ENCODE assay signal across 9 cellular contexts in the genomic region with DNA sequence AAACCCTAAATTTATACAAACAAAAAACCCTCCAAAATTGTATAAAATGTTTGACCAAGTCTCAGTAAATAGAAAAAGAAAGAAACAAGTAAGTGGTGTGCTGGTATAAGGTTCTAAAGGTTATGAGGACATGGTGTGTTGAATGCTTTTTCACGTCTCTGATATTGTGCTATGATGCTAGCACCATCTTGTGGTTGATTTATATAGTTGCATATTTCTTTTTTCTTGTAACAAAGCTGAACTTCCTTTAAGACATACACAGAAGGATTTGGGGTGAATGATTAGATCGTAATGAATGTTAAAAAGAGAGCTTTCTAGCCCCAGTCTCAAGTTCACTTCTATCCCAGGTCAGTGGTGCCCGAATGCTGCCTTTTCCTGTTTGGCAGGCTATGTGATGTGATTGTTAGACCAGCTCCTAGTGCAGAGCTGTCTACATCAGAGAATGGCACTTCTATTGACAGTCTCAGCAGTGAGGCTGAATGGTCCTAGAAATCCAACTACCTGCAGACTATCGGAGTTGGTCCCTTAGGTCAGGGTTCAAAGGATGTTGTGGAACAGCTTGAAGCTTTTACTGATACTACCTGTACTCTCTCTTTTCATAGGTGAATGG. TPM values are rescaled to one million over a fixed set of nuclear protein-coding genes. Genes with fewer than 3 reads are reported as not detected.
DNase-seq lines count a peak whose midpoint lies in the region; ATAC-seq and TF ChIP-seq lines count a peak whose summit lies in the region.
"Had no signal": no experiment of that assay in that cellular context is flagged by ENCODE, and none has a peak within 500 bp of the region (broad histone marks: within the 10 kb centered on the region; RNA-seq: fewer than 3 reads in every experiment).

No MANE protein-coding gene starts in this region.

- CTCF ChIA-PET in activated naive CD4-positive, alpha-beta T cell treated with anti-CD3 and anti-CD28 coated beads, Interleukin-2, amount 10 ng/mL, durations not matched to agents 7 days and 5 days (lab: Charles Lee) = interaction anchor here (0.6 to 2.8 kb wide), 29 partner anchors 8 to 1091 kb away, joined by 3 to 18 read pairs (median 4); no protein-coding TSS in a partner anchor
- CTCF ChIA-PET in WTC11 (lab: Charles Lee) = interaction anchor here (0.6 to 2.3 kb wide), 53 partner anchors 9 to 1091 kb away, joined by 3 to 17 read pairs (median 4); a partner anchor contains a TSS

- no peaks in the 10 kb centered on the region for H3K9me3 ChIP-seq in H9 (ENCODE audit: control insufficient read depth, low read depth, low read length)

- DNase-seq in activated naive CD4-positive, alpha-beta T cell treated with anti-CD3 and anti-CD28 coated beads, Interleukin-2, amount 50 U/mL, for 72 hours (ENCODE audit: low spot score in 2 of 2) = no peak
- DNase-seq in activated naive CD4-positive, alpha-beta T cell treated with anti-CD3 and anti-CD28 coated beads, Interleukin-2, amount 10 ng/mL, durations not matched to agents 7 days and 5 days = no peak
- no peak for DNase-seq in H9
- peak; percentile 70 for DNase-seq in NB4 (ENCODE audit: low read depth)
- DNase-seq in WTC11 (ENCODE audit: low spot score) = no peak
- DNase-seq in glutamatergic neuron = no peak
- DNase-seq in retinal pigment epithelial cell (ENCODE audit: low read depth) = no peak

- no peak overlapping the region for H4K91ac ChIP-seq in H9 (ENCODE audit: insufficient read length, low read depth, low read length)

- no peak overlapping the region for H2AK5ac ChIP-seq in H9 (ENCODE audit: insufficient read length, low read length)

- H2BK5ac ChIP-seq in H9 (ENCODE audit: insufficient read length, low read length) = no peak overlapping the region

- H3K79me2 ChIP-seq in H9 (ENCODE audit: insufficient read depth, low read length) = no peaks in the 10 kb centered on the region

- no CpG with 5 or more reads among the region's 4 CpGs for WGBS in H9 (ENCODE audit: extremely low coverage, insufficient read length, low lambda C conversion rate)

- H2BK120ac ChIP-seq in H9 (ENCODE audit: low read depth, low read length, poor library complexity, severe bottlenecking) = no peak overlapping the region

- no peak overlapping the region for H3K27ac ChIP-seq in H9 (ENCODE audit: insufficient read length, low read depth, low read length)

- H3K4me1 Mint-ChIP-seq in activated naive CD4-positive, alpha-beta T cell treated with anti-CD3 and anti-CD28 coated beads, Interleukin-2, amount 10 ng/mL, durations not matched to agents 7 days and 5 days = no peaks in the 10 kb centered on the region
- peaks cover 9% of the 10 kb centered on the region in 2 experiments for H3K4me1 Mint-ChIP-seq in H9
- H3K4me1 Mint-ChIP-seq in WTC11 = peaks cover 17% of the 10 kb centered on the region
- no peaks in the 10 kb centered on the region for H3K4me1 Mint-ChIP-seq in glutamatergic neuron (ENCODE audit: low read depth, unreplicated experiment)

- H3K23ac ChIP-seq in H9 (ENCODE audit: insufficient read length, low read depth, low read length) = no peak overlapping the region

- POLR2A ChIA-PET in WTC11 (lab: Charles Lee) = interaction anchor here (0.7 kb wide), 1 partner anchor 11 kb away, joined by 5 read pairs; no protein-coding TSS in a partner anchor

- no peak for TF ChIP-seq POLR2A in NB4 (IDR thresholded peaks at IDR 0.05; ENCODE audit: extremely low read depth, insufficient read length)

- H2BK15ac ChIP-seq in H9 (ENCODE audit: low read depth, low read length) = no peak overlapping the region

- no peak overlapping the region for H3K27ac Mint-ChIP-seq in activated naive CD4-positive, alpha-beta T cell treated with anti-CD3 and anti-CD28 coated beads, Interleukin-2, amount 50 U/mL, for 72 hours
- no peak overlapping the region for H3K27ac Mint-ChIP-seq in activated naive CD4-positive, alpha-beta T cell treated with anti-CD3 and anti-CD28 coated beads, Interleukin-2, amount 10 ng/mL, durations not matched to agents 7 days and 5 days
- H3K27ac Mint-ChIP-seq in H9 (0 out of 7 replicates have a peak overlapping the region, but pooled peaks of 1 of the 3 experiments have one; percentile 29), WTC11 (peak overlapping the region; percentile 14; the same call in 1 of the 2 replicates), glutamatergic neuron (ENCODE audit: unreplicated experiment) (no peak overlapping the region)
- H3K27ac Mint-ChIP-seq: dendritic cell treated with granulocyte-macrophage colony-stimulating factor and Interleukin-4, amounts not matched to agents 40 ng/mL and 50 ng/mL, for 4 days had no signal

- no peaks in the 10 kb centered on the region for H4K20me1 ChIP-seq in H9 (ENCODE audit: control insufficient read depth, insufficient read depth, insufficient read length)

- H3K56ac ChIP-seq in H9 (ENCODE audit: insufficient read length, low read depth, low read length) = no peak overlapping the region

- no peak overlapping the region for H3K14ac ChIP-seq in H9 (ENCODE audit: insufficient read depth, low read length)

- H3K27me3 ChIP-seq in H9 (ENCODE audit: insufficient read depth, low read length) = no peaks in the 10 kb centered on the region

- H3K4me2 ChIP-seq in H9 (ENCODE audit: insufficient read depth, insufficient read length, low read length) = no peak overlapping the region

- H4K5ac ChIP-seq in H9 (ENCODE audit: insufficient read length, low read depth, low read length) = no peak overlapping the region

- H3K23me2 ChIP-seq in H9 (ENCODE audit: insufficient read length, low read depth, low read length, poor library complexity, severe bottlenecking) = no peaks in the 10 kb centered on the region

- H3K4ac ChIP-seq in H9 (ENCODE audit: low read depth, low read length) = no peak overlapping the region

- no peaks in the 10 kb centered on the region for H3K36me3 Mint-ChIP-seq in activated naive CD4-positive, alpha-beta T cell treated with anti-CD3 and anti-CD28 coated beads, Interleukin-2, amount 50 U/mL, for 72 hours
- H3K36me3 Mint-ChIP-seq in activated naive CD4-positive, alpha-beta T cell treated with anti-CD3 and anti-CD28 coated beads, Interleukin-2, amount 10 ng/mL, durations not matched to agents 7 days and 5 days = peaks cover 3% of the 10 kb centered on the region
- H3K36me3 Mint-ChIP-seq in H9 (ENCODE audit: insufficient read depth in 1 of 3, low read depth in 3 of 3) (peaks cover 0 to 11% (median 0%) of the 10 kb centered on the region in 3 experiments; a peak in 4 of 7 replicates), WTC11 (peaks cover 3% of the 10 kb centered on the region; the same call in 1 of the 2 replicates), glutamatergic neuron (ENCODE audit: unreplicated experiment) (no peaks in the 10 kb centered on the region)

- H2AFZ ChIP-seq in H9 (ENCODE audit: low read length) = no peak overlapping the region

- no peak overlapping the region for H2BK12ac ChIP-seq in H9 (ENCODE audit: insufficient read length, low read depth, low read length)

- no peaks in the 10 kb centered on the region for H3K27me3 Mint-ChIP-seq in activated naive CD4-positive, alpha-beta T cell treated with anti-CD3 and anti-CD28 coated beads, Interleukin-2, amount 10 ng/mL, durations not matched to agents 7 days and 5 days
- H3K27me3 Mint-ChIP-seq in H9 (ENCODE audit: low read depth) (no peaks in the 10 kb centered on the region), WTC11 (ENCODE audit: low read depth) (no peaks in the 10 kb centered on the region), glutamatergic neuron (ENCODE audit: unreplicated experiment) (no peaks in the 10 kb centered on the region)
- H3K27me3 Mint-ChIP-seq: dendritic cell treated with granulocyte-macrophage colony-stimulating factor and Interleukin-4, amounts not matched to agents 40 ng/mL and 50 ng/mL, for 4 days had no signal

- no peak overlapping the region for H3K9ac ChIP-seq in H9 (ENCODE audit: extremely low read depth, insufficient read length, low read length)

- H3K4me3 ChIP-seq in NB4 (ENCODE audit: low read depth, low read length) = no peak overlapping the region
- H3K4me3 ChIP-seq in retinal pigment epithelial cell (ENCODE audit: low read length) = no peak overlapping the region

- H3K4me3 Mint-ChIP-seq in activated naive CD4-positive, alpha-beta T cell treated with anti-CD3 and anti-CD28 coated beads, Interleukin-2, amount 10 ng/mL, durations not matched to agents 7 days and 5 days = no peak overlapping the region
- H3K4me3 Mint-ChIP-seq in H9 = no peak overlapping the region
- no peak overlapping the region for H3K4me3 Mint-ChIP-seq in WTC11
- no peak overlapping the region for H3K4me3 Mint-ChIP-seq in glutamatergic neuron (ENCODE audit: unreplicated experiment)
- H3K4me3 Mint-ChIP-seq: dendritic cell treated with granulocyte-macrophage colony-stimulating factor and Interleukin-4, amounts not matched to agents 40 ng/mL and 50 ng/mL, for 4 days had no signal

- TF ChIP-seq CTCF in H9 (conservative IDR thresholded peaks at IDR 0.05) = peak; percentile 81
- peak; percentile 42 for TF ChIP-seq CTCF in NB4 (IDR thresholded peaks at IDR 0.05; ENCODE audit: low read depth, low read length)
- peak; percentile 28 for TF ChIP-seq CTCF in WTC11 (IDR thresholded peaks at IDR 0.05)
- TF ChIP-seq CTCF in glutamatergic neuron (IDR thresholded peaks at IDR 0.05; ENCODE audit: partially characterized antibody, unreplicated experiment) = peak; percentile 65
- TF ChIP-seq CTCF in retinal pigment epithelial cell (conservative IDR thresholded peaks at IDR 0.05; ENCODE audit: low read depth, low read length) = peak; percentile 69

- H3K18ac ChIP-seq in H9 (ENCODE audit: insufficient read length, low read depth, low read length) = no peak overlapping the region

- no peaks in the 10 kb centered on the region for H3K4me1 ChIP-seq in H9 (ENCODE audit: insufficient read depth, low read length)

- peak; percentile 51 to 58 for ATAC-seq in activated naive CD4-positive, alpha-beta T cell treated with anti-CD3 and anti-CD28 coated beads, Interleukin-2, amount 50 U/mL, for 72 hours
- ATAC-seq in WTC11 (peak; percentile 83), HG02840 (IDR thresholded peaks at IDR 0.05; ENCODE audit: low FRiP score, unreplicated experiment) (no peak)

- H3K9me3 Mint-ChIP-seq in activated naive CD4-positive, alpha-beta T cell treated with anti-CD3 and anti-CD28 coated beads, Interleukin-2, amount 50 U/mL, for 72 hours = no peaks in the 10 kb centered on the region
- no peaks in the 10 kb centered on the region for H3K9me3 Mint-ChIP-seq in activated naive CD4-positive, alpha-beta T cell treated with anti-CD3 and anti-CD28 coated beads, Interleukin-2, amount 10 ng/mL, durations not matched to agents 7 days and 5 days
- H3K9me3 Mint-ChIP-seq in H9 = no peaks in the 10 kb centered on the region
- H3K9me3 Mint-ChIP-seq in WTC11 = no peaks in the 10 kb centered on the region
- no peaks in the 10 kb centered on the region for H3K9me3 Mint-ChIP-seq in glutamatergic neuron (ENCODE audit: unreplicated experiment)
- H3K9me3 Mint-ChIP-seq: dendritic cell treated with granulocyte-macrophage colony-stimulating factor and Interleukin-4, amounts not matched to agents 40 ng/mL and 50 ng/mL, for 4 days had no signal

- H3K79me1 ChIP-seq in H9 (ENCODE audit: insufficient read depth, low read depth, low read length, poor library complexity, severe bottlenecking) = no peaks in the 10 kb centered on the region

- no peak overlapping the region for H2BK20ac ChIP-seq in H9 (ENCODE audit: low read depth, low read length, poor library complexity, severe bottlenecking)

- no peak overlapping the region for H3T11ph ChIP-seq in H9 (ENCODE audit: low read length)

- no peak overlapping the region for H4K8ac ChIP-seq in H9 (replicated peaks; ENCODE audit: insufficient read length, low read depth, low read length)

RNA-seq across cellular contexts. Expression of a gene that starts 25.0 kb away (rescaled TPM):
- total RNA-seq in activated naive CD4-positive, alpha-beta T cell treated with anti-CD3 and anti-CD28 coated beads, Interleukin-2, amount 50 U/mL, for 72 hours = 10 to 100 TPM; 39.7 to 40.8 TPM
- total RNA-seq in H9 (2021) (21.8 and 22.0 TPM in 2 replicates), WTC11 (2021) (18.6 to 20.1 TPM (median 18.9 TPM) in 3 replicates), glutamatergic neuron (ENCODE audit: unreplicated experiment) (61.0 TPM)

RNA-seq across cellular contexts. Expression of a gene that starts 25.3 kb away (rescaled TPM):
- total RNA-seq in activated naive CD4-positive, alpha-beta T cell treated with anti-CD3 and anti-CD28 coated beads, Interleukin-2, amount 50 U/mL, for 72 hours = 10 to 100 TPM; 47.8 to 54.5 TPM
- total RNA-seq in H9 (2021) (31.9 and 35.2 TPM in 2 replicates), WTC11 (2021) (22.1 to 24.5 TPM (median 23.6 TPM) in 3 replicates), glutamatergic neuron (ENCODE audit: unreplicated experiment) (33.0 TPM)

Comparison
In these comparisons a context has a peak if more than half of its experiments do, and no peak if none do; other contexts are left out.
1. CTCF ChIP-seq: peak in every context shown above with its lines; median percentile 81 in H9; 69 in retinal pigment epithelial cell; 65 in glutamatergic neuron; 42 in NB4; 28 in WTC11.